ENCODE assay signal across 24 cellular contexts in the genomic region with DNA sequence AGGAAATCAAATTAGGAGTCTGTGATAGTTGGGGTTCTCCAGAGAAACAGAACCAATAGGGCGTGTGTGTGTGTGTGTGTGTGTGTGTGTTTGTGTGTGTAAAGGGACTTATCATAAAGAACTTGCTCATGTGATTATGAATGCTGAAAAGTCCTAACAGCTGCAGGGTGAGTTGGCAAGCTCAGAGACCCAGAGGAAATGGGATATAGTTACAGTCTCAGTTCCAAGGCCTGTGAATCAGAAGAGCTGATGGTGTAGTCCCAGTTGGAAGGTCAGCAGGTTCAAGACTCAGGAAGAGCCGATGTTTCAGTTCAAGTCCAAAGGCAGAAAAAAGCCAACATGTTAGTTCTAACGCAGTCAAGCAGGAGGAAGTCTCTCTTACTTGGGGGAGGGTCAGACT.
"Had no signal": no experiment of that assay in that cellular context is flagged by ENCODE, and none has a peak within 500 bp of the region (broad histone marks: within the 10 kb centered on the region; RNA-seq: fewer than 3 reads in every experiment).

No MANE protein-coding gene starts in this region.

- H3K36me3 ChIP-seq: gastrocnemius medialis, heart left ventricle, left lung, neutrophil, pancreas, tibial nerve had no signal

- FAIRE-seq: pancreas, urothelium cell line had no signal

- ATAC-seq: esophagus mucosa; gastrocnemius medialis; left lung; naive thymus-derived CD8-positive, alpha-beta T cell; pancreas; right cardiac atrium; T-helper 17 cell had no signal

- H3K9me3 ChIP-seq: gastrocnemius medialis, heart left ventricle, left lung, neutrophil, pancreas, tibial nerve had no signal

- H3K27ac ChIP-seq: gastrocnemius medialis, heart left ventricle, left lung, neutrophil, pancreas, skin epidermis, tibial nerve had no signal

- DNase-seq: activated CD4-positive, alpha-beta T cell treated with anti-CD3 and anti-CD28 coated beads for 4 hours; activated CD4-positive, alpha-beta T cell treated with anti-CD3 and anti-CD28 coated beads, Interleukin-2, amount 50 U/mL, for 48 hours; activated CD4-positive, CD25-positive, alpha-beta regulatory T cell; activated naive CD4-positive, alpha-beta T cell treated with Interleukin-2 at 50 U/mL for 16 hours; activated naive CD8-positive, alpha-beta T cell treated with anti-CD3 and anti-CD28 coated beads, Interleukin-2, amount 10 ng/mL, durations not matched to agents 7 days and 5 days; activated T-cell treated with anti-CD3 and anti-CD28 coated beads, Interleukin-2, amount 50 U/mL, for 48 hours; amniotic stem cell; caudate nucleus; effector memory CD4-positive, alpha-beta T cell; gastrocnemius medialis; heart left ventricle; kidney glomerular epithelial cell; left lung; naive thymus-derived CD8-positive, alpha-beta T cell; pancreas; right cardiac atrium; stimulated activated CD4-positive, alpha-beta T cell treated with anti-CD3 and anti-CD28 coated beads, Interleukin-1b, Interleukin-23, amount 100 ng/mL, for 48 hours; T-helper 17 cell had no signal

- H3K4me1 ChIP-seq: gastrocnemius medialis, left lung, pancreas, tibial nerve had no signal

- H3K4me3 ChIP-seq: gastrocnemius medialis, heart left ventricle, left lung, lung, pancreas, skin epidermis, tibial nerve had no signal

- H3K27me3 ChIP-seq: gastrocnemius medialis, heart left ventricle, left lung, neutrophil, pancreas, tibial nerve had no signal
